In genomic region chr10:132458595-132459251, GRCh38 we compare ENCODE assay signal across 8 cellular contexts.
A peak's percentile ranks its signal among the peaks of the same experiment; 100 is the strongest.
DNase-seq lines count a peak whose midpoint lies in the region; ATAC-seq and TF ChIP-seq lines count a peak whose summit lies in the region.

No MANE protein-coding gene starts in this region.

- DNase-seq in GM06990 (ENCODE audit: extremely low read depth, insufficient read length) (peak; percentile 53), brain microvascular endothelial cell (no peak), left lobe of liver (ENCODE audit: low spot score) (peak; percentile 65), NCI-H524 treated with DMSO at 0.1 percent for 48 hours (lab: John Stamatoyannopoulos, UW) (no peak)
- peak in 2 of 3 donors; percentile 46 to 68 for DNase-seq in stimulated activated CD4-positive, alpha-beta T cell treated with anti-CD3 and anti-CD28 coated beads, TNF-alpha, amount 100 ng/mL, for 48 hours (ENCODE audit: low read depth in 3 of 3)

- H3K36me3 ChIP-seq in GM06990 (ENCODE audit: control insufficient read depth, insufficient read depth, low read length) (no peaks in the 10 kb centered on the region), brain microvascular endothelial cell (replicated peaks) (no peaks in the 10 kb centered on the region)

- H3K4me3 ChIP-seq in GM06990 (replicated peaks; ENCODE audit: low read depth, low read length) (no peak overlapping the region), brain microvascular endothelial cell (ENCODE audit: low read depth, low read length) (no peak overlapping the region)

- in situ Hi-C loops in brain microvascular endothelial cell (cut with HindIII; ENCODE audit: low pct_ligation_motif_present, low sequenced_read_pairs) = no loop called here

- no peak overlapping the region for H3K27ac ChIP-seq in VCaP
- H3K27ac ChIP-seq in brain microvascular endothelial cell = no peak overlapping the region

- H3K27me3 ChIP-seq in GM06990 (replicated peaks; ENCODE audit: control insufficient read depth, insufficient read depth, low read length) (no peaks in the 10 kb centered on the region; the same call in 1 of the 2 replicates), brain microvascular endothelial cell (replicated peaks) (no peaks in the 10 kb centered on the region)

- TF ChIP-seq CTCF in GM06990 (IDR thresholded peaks at IDR 0.05; ENCODE audit: insufficient read depth, low read length, poor library complexity, severe bottlenecking) (peak; percentile 86), VCaP (conservative IDR thresholded peaks at IDR 0.05) (peak; percentile 89), brain microvascular endothelial cell (IDR thresholded peaks at IDR 0.05; ENCODE audit: low read depth, low read length, missing control alignments) (peak; percentile 68)

- ATAC-seq in HG03175 (IDR thresholded peaks at IDR 0.05; ENCODE audit: unreplicated experiment) = peak; percentile 52
- ATAC-seq in left lobe of liver = peak; percentile 75
- no peak for ATAC-seq in GM18870 (IDR thresholded peaks at IDR 0.05; ENCODE audit: unreplicated experiment)

Comparison
In these comparisons a context has a peak if more than half of its experiments do, and no peak if none do; other contexts are left out.
1. DNase-seq: peak in GM06990 (single experiment), left lobe of liver (single experiment) and stimulated activated CD4-positive, alpha-beta T cell treated with anti-CD3 and anti-CD28 coated beads, TNF-alpha, amount 100 ng/mL, for 48 hours (2 of 3); none in brain microvascular endothelial cell (single experiment) and NCI-H524 treated with DMSO at 0.1 percent for 48 hours (single experiment).
2. Peak in every context shown above with its lines, with median percentiles within 50 percentile points of each other: CTCF ChIP-seq.